ENCODE assay signal across 1 cellular context in the genomic region with DNA sequence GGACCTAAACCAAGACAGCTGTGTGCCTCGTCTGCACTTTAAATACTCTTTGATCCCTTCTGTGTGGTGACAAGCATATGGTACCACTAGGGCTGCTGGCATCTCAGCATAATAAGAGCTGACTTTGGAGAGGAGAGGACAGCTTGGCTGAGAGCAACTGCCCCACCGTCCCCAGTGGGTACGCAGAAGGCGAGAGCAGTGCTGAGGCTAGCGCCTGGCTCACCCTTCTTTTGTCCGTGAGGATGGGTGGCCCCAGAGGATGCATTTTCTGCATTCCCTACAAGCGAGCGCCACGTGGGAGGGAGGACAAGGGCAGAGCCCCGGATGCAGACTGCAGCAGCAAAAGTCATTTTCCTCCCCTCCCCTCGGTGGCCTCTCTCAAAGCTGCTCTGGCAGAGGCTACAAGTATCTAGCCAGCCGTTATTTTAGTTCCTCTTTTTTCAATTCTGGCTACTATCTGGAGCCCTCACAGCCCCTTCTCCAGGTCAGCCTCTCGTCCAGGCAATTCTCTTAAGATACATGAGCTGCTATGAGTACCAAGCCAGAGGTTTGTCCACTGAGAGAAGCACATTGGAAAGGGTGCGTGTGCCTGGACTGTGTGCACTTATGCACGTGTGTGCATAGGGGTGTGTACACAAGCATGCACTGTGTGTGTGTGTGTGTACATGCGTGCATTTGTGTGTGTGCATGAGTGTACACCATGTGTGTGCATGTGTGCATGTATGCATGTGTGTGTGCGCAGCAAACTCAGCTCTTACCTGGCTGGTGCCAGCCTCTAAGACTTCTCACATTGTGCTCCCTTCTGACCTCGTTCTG.
TF ChIP-seq lines count a peak whose summit lies in the region.

No MANE protein-coding gene starts in this region.

TF ChIP-seq in K562, 482 proteins besides CTCF, POLR2A, EP300 and RAD21 (continued from another document and continues in another):
- no peak for TF ChIP-seq POLR3A (IDR thresholded peaks at IDR 0.05; ENCODE audit: borderline replicate concordance, extremely low read depth, insufficient read depth, insufficient read length)
- no peak for TF ChIP-seq CBX1 (IDR thresholded peaks at IDR 0.05; ENCODE audit: low read depth)
- TF ChIP-seq ZNF57 (CRISPR knock-in tag; IDR thresholded peaks at IDR 0.05), result no peak
- TF ChIP-seq, protein P1, sequence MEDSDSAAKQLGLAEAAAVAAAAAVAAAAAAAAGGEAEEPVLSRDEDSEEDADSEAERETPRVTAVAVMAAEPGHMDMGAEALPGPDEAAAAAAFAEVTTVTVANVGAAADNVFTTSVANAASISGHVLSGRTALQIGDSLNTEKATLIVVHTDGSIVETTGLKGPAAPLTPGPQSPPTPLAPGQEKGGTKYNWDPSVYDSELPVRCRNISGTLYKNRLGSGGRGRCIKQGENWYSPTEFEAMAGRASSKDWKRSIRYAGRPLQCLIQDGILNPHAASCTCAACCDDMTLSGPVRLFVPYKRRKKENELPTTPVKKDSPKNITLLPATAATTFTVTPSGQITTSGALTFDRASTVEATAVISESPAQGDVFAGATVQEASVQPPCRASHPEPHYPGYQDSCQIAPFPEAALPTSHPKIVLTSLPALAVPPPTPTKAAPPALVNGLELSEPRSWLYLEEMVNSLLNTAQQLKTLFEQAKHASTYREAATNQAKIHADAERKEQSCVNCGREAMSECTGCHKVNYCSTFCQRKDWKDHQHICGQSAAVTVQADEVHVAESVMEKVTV (CRISPR knock-in tag; IDR thresholded peaks at IDR 0.05), result no peak
- TF ChIP-seq, protein P2, sequence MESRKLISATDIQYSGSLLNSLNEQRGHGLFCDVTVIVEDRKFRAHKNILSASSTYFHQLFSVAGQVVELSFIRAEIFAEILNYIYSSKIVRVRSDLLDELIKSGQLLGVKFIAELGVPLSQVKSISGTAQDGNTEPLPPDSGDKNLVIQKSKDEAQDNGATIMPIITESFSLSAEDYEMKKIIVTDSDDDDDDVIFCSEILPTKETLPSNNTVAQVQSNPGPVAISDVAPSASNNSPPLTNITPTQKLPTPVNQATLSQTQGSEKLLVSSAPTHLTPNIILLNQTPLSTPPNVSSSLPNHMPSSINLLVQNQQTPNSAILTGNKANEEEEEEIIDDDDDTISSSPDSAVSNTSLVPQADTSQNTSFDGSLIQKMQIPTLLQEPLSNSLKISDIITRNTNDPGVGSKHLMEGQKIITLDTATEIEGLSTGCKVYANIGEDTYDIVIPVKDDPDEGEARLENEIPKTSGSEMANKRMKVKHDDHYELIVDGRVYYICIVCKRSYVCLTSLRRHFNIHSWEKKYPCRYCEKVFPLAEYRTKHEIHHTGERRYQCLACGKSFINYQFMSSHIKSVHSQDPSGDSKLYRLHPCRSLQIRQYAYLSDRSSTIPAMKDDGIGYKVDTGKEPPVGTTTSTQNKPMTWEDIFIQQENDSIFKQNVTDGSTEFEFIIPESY (CRISPR knock-in tag; IDR thresholded peaks at IDR 0.05), result peak; percentile 46; the same call in 1 of the 2 replicates
- TF ChIP-seq SNRNP70 (optimal IDR thresholded peaks at IDR 0.05; ENCODE audit: low read depth, low read length), result no peak
- peak; percentile 61; the same call in 1 of the 2 replicates for TF ChIP-seq RNF2 (IDR thresholded peaks at IDR 0.05)
- TF ChIP-seq MYC (IDR thresholded peaks at IDR 0.05; ENCODE audit: low read depth, low read length), result 0 out of 2 replicates have a peak, but pooled peaks have one; percentile 46
- TF ChIP-seq MYC (CRISPR knock-in tag; IDR thresholded peaks at IDR 0.05; ENCODE audit: borderline replicate concordance, low read depth), result no peak
- TF ChIP-seq KDM5B (IDR thresholded peaks at IDR 0.05; ENCODE audit: insufficient replicate concordance, low read depth, low read length), result no peak
- no peak for TF ChIP-seq TRIM28 (IDR thresholded peaks at IDR 0.05)
- TF ChIP-seq ZNF75A (CRISPR knock-in tag; IDR thresholded peaks at IDR 0.05), result no peak
- no peak for TF ChIP-seq HDAC2 (IDR thresholded peaks at IDR 0.05)
- TF ChIP-seq, protein P3, sequence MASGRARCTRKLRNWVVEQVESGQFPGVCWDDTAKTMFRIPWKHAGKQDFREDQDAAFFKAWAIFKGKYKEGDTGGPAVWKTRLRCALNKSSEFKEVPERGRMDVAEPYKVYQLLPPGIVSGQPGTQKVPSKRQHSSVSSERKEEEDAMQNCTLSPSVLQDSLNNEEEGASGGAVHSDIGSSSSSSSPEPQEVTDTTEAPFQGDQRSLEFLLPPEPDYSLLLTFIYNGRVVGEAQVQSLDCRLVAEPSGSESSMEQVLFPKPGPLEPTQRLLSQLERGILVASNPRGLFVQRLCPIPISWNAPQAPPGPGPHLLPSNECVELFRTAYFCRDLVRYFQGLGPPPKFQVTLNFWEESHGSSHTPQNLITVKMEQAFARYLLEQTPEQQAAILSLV (tag; IDR thresholded peaks at IDR 0.05), result no peak
- TF ChIP-seq RBM25 (IDR thresholded peaks at IDR 0.05; ENCODE audit: low read depth, low read length, severe bottlenecking), result no peak
- no peak for TF ChIP-seq LEF1 (IDR thresholded peaks at IDR 0.05)
- TF ChIP-seq KDM1A (IDR thresholded peaks at IDR 0.05), result peak in 1 of 2 experiments; percentile 99; a peak in 2 of 4 replicates
- TF ChIP-seq SIX5 (IDR thresholded peaks at IDR 0.05; ENCODE audit: borderline replicate concordance in 1 of 2, insufficient read depth in 1 of 2, low read depth in 1 of 2, low read length in 2 of 2), result no peak
- no peak; the same call in 1 of the 2 replicates for TF ChIP-seq TEAD4 (IDR thresholded peaks at IDR 0.05; ENCODE audit: low read length)
- no peak for TF ChIP-seq TEAD4 (CRISPR knock-in tag; IDR thresholded peaks at IDR 0.05; ENCODE audit: borderline replicate concordance)
- TF ChIP-seq, protein P4, sequence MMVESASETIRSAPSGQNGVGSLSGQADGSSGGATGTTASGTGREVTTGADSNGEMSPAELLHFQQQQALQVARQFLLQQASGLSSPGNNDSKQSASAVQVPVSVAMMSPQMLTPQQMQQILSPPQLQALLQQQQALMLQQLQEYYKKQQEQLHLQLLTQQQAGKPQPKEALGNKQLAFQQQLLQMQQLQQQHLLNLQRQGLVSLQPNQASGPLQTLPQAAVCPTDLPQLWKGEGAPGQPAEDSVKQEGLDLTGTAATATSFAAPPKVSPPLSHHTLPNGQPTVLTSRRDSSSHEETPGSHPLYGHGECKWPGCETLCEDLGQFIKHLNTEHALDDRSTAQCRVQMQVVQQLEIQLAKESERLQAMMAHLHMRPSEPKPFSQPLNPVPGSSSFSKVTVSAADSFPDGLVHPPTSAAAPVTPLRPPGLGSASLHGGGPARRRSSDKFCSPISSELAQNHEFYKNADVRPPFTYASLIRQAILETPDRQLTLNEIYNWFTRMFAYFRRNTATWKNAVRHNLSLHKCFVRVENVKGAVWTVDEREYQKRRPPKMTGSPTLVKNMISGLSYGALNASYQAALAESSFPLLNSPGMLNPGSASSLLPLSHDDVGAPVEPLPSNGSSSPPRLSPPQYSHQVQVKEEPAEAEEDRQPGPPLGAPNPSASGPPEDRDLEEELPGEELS (CRISPR knock-in tag; IDR thresholded peaks at IDR 0.05; ENCODE audit: borderline replicate concordance), result 0 out of 2 replicates have a peak, but pooled peaks have one; percentile 42
- TF ChIP-seq FOXA3 (CRISPR knock-in tag; conservative IDR thresholded peaks at IDR 0.05 in 1 of 2, IDR thresholded peaks at IDR 0.05 in 1 of 2), result peak in 1 of 2 experiments; percentile 66; a peak in 1 of 4 replicates
- no peak for TF ChIP-seq MCM2 (IDR thresholded peaks at IDR 0.05; ENCODE audit: low read depth)
- no peak for TF ChIP-seq TSC22D4 (tag; IDR thresholded peaks at IDR 0.05)
- TF ChIP-seq NFIC (IDR thresholded peaks at IDR 0.05), result no peak
- no peak for TF ChIP-seq SETDB1 (IDR thresholded peaks at IDR 0.05; ENCODE audit: low read length)
- TF ChIP-seq NR2C2 (CRISPR knock-in tag; IDR thresholded peaks at IDR 0.05), result no peak
- TF ChIP-seq NR2C2 (tag; IDR thresholded peaks at IDR 0.05), result peak; percentile 52
- TF ChIP-seq, protein P5, sequence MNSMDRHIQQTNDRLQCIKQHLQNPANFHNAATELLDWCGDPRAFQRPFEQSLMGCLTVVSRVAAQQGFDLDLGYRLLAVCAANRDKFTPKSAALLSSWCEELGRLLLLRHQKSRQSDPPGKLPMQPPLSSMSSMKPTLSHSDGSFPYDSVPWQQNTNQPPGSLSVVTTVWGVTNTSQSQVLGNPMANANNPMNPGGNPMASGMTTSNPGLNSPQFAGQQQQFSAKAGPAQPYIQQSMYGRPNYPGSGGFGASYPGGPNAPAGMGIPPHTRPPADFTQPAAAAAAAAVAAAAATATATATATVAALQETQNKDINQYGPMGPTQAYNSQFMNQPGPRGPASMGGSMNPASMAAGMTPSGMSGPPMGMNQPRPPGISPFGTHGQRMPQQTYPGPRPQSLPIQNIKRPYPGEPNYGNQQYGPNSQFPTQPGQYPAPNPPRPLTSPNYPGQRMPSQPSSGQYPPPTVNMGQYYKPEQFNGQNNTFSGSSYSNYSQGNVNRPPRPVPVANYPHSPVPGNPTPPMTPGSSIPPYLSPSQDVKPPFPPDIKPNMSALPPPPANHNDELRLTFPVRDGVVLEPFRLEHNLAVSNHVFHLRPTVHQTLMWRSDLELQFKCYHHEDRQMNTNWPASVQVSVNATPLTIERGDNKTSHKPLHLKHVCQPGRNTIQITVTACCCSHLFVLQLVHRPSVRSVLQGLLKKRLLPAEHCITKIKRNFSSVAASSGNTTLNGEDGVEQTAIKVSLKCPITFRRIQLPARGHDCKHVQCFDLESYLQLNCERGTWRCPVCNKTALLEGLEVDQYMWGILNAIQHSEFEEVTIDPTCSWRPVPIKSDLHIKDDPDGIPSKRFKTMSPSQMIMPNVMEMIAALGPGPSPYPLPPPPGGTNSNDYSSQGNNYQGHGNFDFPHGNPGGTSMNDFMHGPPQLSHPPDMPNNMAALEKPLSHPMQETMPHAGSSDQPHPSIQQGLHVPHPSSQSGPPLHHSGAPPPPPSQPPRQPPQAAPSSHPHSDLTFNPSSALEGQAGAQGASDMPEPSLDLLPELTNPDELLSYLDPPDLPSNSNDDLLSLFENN (IDR thresholded peaks at IDR 0.05; ENCODE audit: low read depth in 2 of 2, low read length in 2 of 2), result no peak
- no peak for TF ChIP-seq ZNF431 (CRISPR knock-in tag; IDR thresholded peaks at IDR 0.05)
- no peak for TF ChIP-seq ZNF764 (CRISPR knock-in tag; IDR thresholded peaks at IDR 0.05; ENCODE audit: low read depth)
- TF ChIP-seq, protein P6, sequence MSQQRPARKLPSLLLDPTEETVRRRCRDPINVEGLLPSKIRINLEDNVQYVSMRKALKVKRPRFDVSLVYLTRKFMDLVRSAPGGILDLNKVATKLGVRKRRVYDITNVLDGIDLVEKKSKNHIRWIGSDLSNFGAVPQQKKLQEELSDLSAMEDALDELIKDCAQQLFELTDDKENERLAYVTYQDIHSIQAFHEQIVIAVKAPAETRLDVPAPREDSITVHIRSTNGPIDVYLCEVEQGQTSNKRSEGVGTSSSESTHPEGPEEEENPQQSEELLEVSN (IDR thresholded peaks at IDR 0.05; ENCODE audit: borderline replicate concordance in 1 of 2, extremely low read depth in 1 of 2, insufficient read depth in 1 of 2, insufficient read length in 1 of 2, low read depth in 1 of 2, low read length in 1 of 2, poor library complexity in 1 of 2, severe bottlenecking in 1 of 2), result peak; percentile 16 to 50
- TF ChIP-seq MAFG (tag; conservative IDR thresholded peaks at IDR 0.05), result no peak
- no peak for TF ChIP-seq HSF4 (CRISPR knock-in tag; IDR thresholded peaks at IDR 0.05; ENCODE audit: borderline replicate concordance)
- TF ChIP-seq, protein P7, sequence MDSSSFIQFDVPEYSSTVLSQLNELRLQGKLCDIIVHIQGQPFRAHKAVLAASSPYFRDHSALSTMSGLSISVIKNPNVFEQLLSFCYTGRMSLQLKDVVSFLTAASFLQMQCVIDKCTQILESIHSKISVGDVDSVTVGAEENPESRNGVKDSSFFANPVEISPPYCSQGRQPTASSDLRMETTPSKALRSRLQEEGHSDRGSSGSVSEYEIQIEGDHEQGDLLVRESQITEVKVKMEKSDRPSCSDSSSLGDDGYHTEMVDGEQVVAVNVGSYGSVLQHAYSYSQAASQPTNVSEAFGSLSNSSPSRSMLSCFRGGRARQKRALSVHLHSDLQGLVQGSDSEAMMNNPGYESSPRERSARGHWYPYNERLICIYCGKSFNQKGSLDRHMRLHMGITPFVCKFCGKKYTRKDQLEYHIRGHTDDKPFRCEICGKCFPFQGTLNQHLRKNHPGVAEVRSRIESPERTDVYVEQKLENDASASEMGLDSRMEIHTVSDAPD (CRISPR knock-in tag; IDR thresholded peaks at IDR 0.05), result no peak
- TF ChIP-seq ZNF12 (CRISPR knock-in tag; IDR thresholded peaks at IDR 0.05), result no peak
- peak; percentile 96 for TF ChIP-seq ARID2 (IDR thresholded peaks at IDR 0.05)
- TF ChIP-seq DMBX1 (CRISPR knock-in tag; IDR thresholded peaks at IDR 0.05; ENCODE audit: borderline replicate concordance), result peak; percentile 38
- TF ChIP-seq TEAD1 (CRISPR knock-in tag; IDR thresholded peaks at IDR 0.05), result peak in 1 of 2 experiments; percentile 72; a peak in 1 of 4 replicates
- TF ChIP-seq, protein P8, sequence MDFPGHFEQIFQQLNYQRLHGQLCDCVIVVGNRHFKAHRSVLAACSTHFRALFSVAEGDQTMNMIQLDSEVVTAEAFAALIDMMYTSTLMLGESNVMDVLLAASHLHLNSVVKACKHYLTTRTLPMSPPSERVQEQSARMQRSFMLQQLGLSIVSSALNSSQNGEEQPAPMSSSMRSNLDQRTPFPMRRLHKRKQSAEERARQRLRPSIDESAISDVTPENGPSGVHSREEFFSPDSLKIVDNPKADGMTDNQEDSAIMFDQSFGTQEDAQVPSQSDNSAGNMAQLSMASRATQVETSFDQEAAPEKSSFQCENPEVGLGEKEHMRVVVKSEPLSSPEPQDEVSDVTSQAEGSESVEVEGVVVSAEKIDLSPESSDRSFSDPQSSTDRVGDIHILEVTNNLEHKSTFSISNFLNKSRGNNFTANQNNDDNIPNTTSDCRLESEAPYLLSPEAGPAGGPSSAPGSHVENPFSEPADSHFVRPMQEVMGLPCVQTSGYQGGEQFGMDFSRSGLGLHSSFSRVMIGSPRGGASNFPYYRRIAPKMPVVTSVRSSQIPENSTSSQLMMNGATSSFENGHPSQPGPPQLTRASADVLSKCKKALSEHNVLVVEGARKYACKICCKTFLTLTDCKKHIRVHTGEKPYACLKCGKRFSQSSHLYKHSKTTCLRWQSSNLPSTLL (IDR thresholded peaks at IDR 0.05), result no peak
- no peak for TF ChIP-seq KLF6 (CRISPR knock-in tag; IDR thresholded peaks at IDR 0.05; ENCODE audit: borderline replicate concordance)
